Comparison of ENCODE assay signal across 15 cellular contexts in the genomic region with DNA sequence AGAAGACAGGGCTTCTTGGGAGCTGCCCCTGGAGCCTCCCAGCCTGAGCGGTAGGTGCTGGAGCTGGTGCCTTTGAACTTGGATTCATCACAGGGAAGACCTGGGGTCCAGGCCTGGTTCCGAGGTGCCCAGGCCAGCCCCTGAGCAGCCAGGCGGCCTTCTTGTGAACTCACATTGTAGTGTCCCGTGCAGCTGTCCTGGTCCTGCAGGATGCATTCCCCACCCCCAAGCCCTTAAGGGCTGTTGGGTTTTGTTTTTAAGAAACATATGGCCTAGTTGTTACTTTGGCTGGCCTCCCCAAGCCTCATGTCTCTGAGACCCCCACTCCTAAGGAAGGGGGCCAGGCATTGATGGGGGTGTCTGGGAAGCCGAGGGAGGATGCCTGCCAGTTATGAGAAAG.
DNase-seq lines count a peak whose midpoint lies in the region; ATAC-seq, FAIRE-seq and TF ChIP-seq lines count a peak whose summit lies in the region.
"Had no signal": no experiment of that assay in that cellular context is flagged by ENCODE, and none has a peak within 500 bp of the region (broad histone marks: within the 10 kb centered on the region; RNA-seq: fewer than 3 reads in every experiment).

No MANE protein-coding gene starts in this region.

- H3F3A ChIP-seq in OCI-LY1 (ENCODE audit: insufficient read depth, low read length) = no peaks in the 10 kb centered on the region

- POLR2A ChIA-PET in HepG2 (lab: Yijun Ruan, JAX) = no interaction called here

- intact Hi-C loops in HepG2 (cut with micrococcal nuclease; ENCODE audit: unreplicated experiment) = no loop called here

- H3K9ac ChIP-seq in OCI-LY1 (ENCODE audit: low read length) = peak overlapping the region; percentile 62
- no peak overlapping the region for H3K9ac ChIP-seq in parathyroid adenoma
- no peak overlapping the region for H3K9ac ChIP-seq in HepG2 (ENCODE audit: insufficient read depth, low read depth, low read length)

- TF ChIP-seq CTCF in OCI-LY1 (IDR thresholded peaks at IDR 0.05; ENCODE audit: low read length) (no peak), parathyroid adenoma (IDR thresholded peaks at IDR 0.05) (no peak), HepG2 (CRISPR knock-in tag; IDR thresholded peaks at IDR 0.05) (no peak)

- H2AFZ ChIP-seq in OCI-LY1 (ENCODE audit: low read length) (no peak overlapping the region), parathyroid adenoma (no peak overlapping the region), HepG2 (ENCODE audit: low read length) (no peak overlapping the region)

- H3K9me3 ChIP-seq in OCI-LY1 (ENCODE audit: low read length) (no peaks in the 10 kb centered on the region), esophagus (ENCODE audit: control insufficient read depth in 2 of 2, insufficient read depth in 1 of 2, low read depth in 1 of 2, low read length in 1 of 2) (no peaks in the 10 kb centered on the region), parathyroid adenoma (ENCODE audit: control insufficient read depth, low read length) (no peaks in the 10 kb centered on the region), HepG2 (ENCODE audit: low read length) (no peaks in the 10 kb centered on the region)
- H3K9me3 ChIP-seq: prostate gland had no signal

- no TSS peak for BruUV-seq in HepG2 (replicated peaks; lab: Mats Ljungman, UMichigan)

- 62 to 77% methylated on average over 5 of the region's 5 CpGs for WGBS in esophagus, 2 donors
- WGBS in HepG2 (ENCODE audit: low lambda C conversion rate) = 88% methylated on average over 1 of the region's 5 CpGs

- H3K4me2 ChIP-seq in OCI-LY1 (ENCODE audit: low read length) (peak overlapping the region; percentile 59), parathyroid adenoma (ENCODE audit: low read length) (no peak overlapping the region), HepG2 (ENCODE audit: low read depth, low read length) (no peak overlapping the region)

- FAIRE-seq in GM12892 (lab: Jason Lieb, UNC) (peak; percentile 9), HepG2 (lab: Jason Lieb, UNC) (no peak)
- FAIRE-seq: bronchial epithelial cell, endothelial cell of umbilical vein, G401.6, K562 had no signal

- H3K4me3 ChIP-seq in OCI-LY1 (ENCODE audit: low read depth, low read length, poor library complexity, severe bottlenecking) (peak overlapping the region; percentile 39), esophagus (ENCODE audit: low read depth in 1 of 2, low read length in 2 of 2) (no peak overlapping the region), parathyroid adenoma (ENCODE audit: low read depth, low read length) (no peak overlapping the region), HepG2 (replicated peaks in 1 of 3; ENCODE audit: insufficient read depth in 1 of 3, low read depth in 2 of 3, low read length in 3 of 3) (no peak overlapping the region)
- H3K4me3 ChIP-seq: K562, prostate gland had no signal

- no peaks in the 10 kb centered on the region for H3K27me3 ChIP-seq in OCI-LY1 (ENCODE audit: insufficient read depth, low read length)
- no peaks in the 10 kb centered on the region for H3K27me3 ChIP-seq in esophagus (ENCODE audit: control insufficient read depth in 1 of 2, insufficient read depth in 2 of 2, low read length in 2 of 2)
- H3K27me3 ChIP-seq in parathyroid adenoma (ENCODE audit: control insufficient read depth, insufficient read depth, low read length) = no peaks in the 10 kb centered on the region
- no peaks in the 10 kb centered on the region for H3K27me3 ChIP-seq in HepG2 (ENCODE audit: control insufficient read depth in 1 of 2, insufficient read depth in 2 of 2, low read length in 2 of 2)

- H3K4me1 ChIP-seq in OCI-LY1 (ENCODE audit: insufficient read depth, low read length, severe bottlenecking) (peaks cover 46% of the 10 kb centered on the region), esophagus (ENCODE audit: control insufficient read depth in 2 of 2, insufficient read depth in 2 of 2, low read length in 1 of 2) (peaks cover 17 to 23% of the 10 kb centered on the region in 2 donors), parathyroid adenoma (peaks cover 51% of the 10 kb centered on the region), HepG2 (ENCODE audit: insufficient read depth, low read length) (peaks cover 29% of the 10 kb centered on the region)

- H3K36me3 ChIP-seq in OCI-LY1 (ENCODE audit: insufficient read depth, low read length) (0 out of 2 replicates have a peak, but pooled peaks cover 5% of the 10 kb centered on the region), esophagus (ENCODE audit: control insufficient read depth in 2 of 2, insufficient read depth in 2 of 2, low read length in 1 of 2) (peaks cover 0 to 6% of the 10 kb centered on the region in 2 donors), parathyroid adenoma (ENCODE audit: control insufficient read depth, insufficient read depth, low read length) (no peaks in the 10 kb centered on the region), HepG2 (replicated peaks in 1 of 2; ENCODE audit: control insufficient read depth in 1 of 2, insufficient read depth in 2 of 2, low read length in 2 of 2) (peaks cover 0 to 11% of the 10 kb centered on the region in 2 experiments; a peak in 3 of 5 replicates)
- H3K36me3 ChIP-seq: prostate gland had no signal

- ATAC-seq in HepG2 (no peak), HG02970 (IDR thresholded peaks at IDR 0.05; ENCODE audit: low FRiP score, unreplicated experiment) (no peak), HG02885 (IDR thresholded peaks at IDR 0.05; ENCODE audit: poor library complexity, unreplicated experiment) (no peak)
- ATAC-seq: K562 had no signal

- in situ Hi-C loops in HepG2 (cut with HindIII; ENCODE audit: extremely low pct_ligation_motif_present, low pct_unique_long_range_greater_than_20kb) = no loop called here

- TF ChIP-seq EP300 in HepG2 (IDR thresholded peaks at IDR 0.05; ENCODE audit: low read depth in 2 of 2, low read length in 2 of 2) (no peak), HepG2 (CRISPR knock-in tag; IDR thresholded peaks at IDR 0.05; ENCODE audit: borderline replicate concordance) (no peak)

- TF ChIP-seq RAD21 in HepG2 (CRISPR knock-in tag; IDR thresholded peaks at IDR 0.05) = no peak

- H4K20me1 ChIP-seq in OCI-LY1 (ENCODE audit: insufficient read depth, low read length) (no peaks in the 10 kb centered on the region), HepG2 (ENCODE audit: insufficient read depth, low read length) (peaks cover 17% of the 10 kb centered on the region; the same call in 1 of the 2 replicates)

- H3K27ac ChIP-seq in OCI-LY1 (ENCODE audit: low read depth, low read length, poor library complexity, severe bottlenecking) = peak overlapping the region; percentile 91
- peak overlapping the region; percentile 40 to 43 for H3K27ac ChIP-seq in esophagus (ENCODE audit: low read depth in 2 of 2, low read length in 1 of 2)
- peak overlapping the region; percentile 72 for H3K27ac ChIP-seq in parathyroid adenoma
- H3K27ac ChIP-seq in HepG2 (ENCODE audit: extremely low read length, insufficient read depth, low read length) = no peak overlapping the region

- H3K9me2 ChIP-seq in OCI-LY1 (ENCODE audit: low read depth, low read length) = no peaks in the 10 kb centered on the region

- H3K79me2 ChIP-seq in OCI-LY1 (ENCODE audit: insufficient read depth, low read length) (no peaks in the 10 kb centered on the region), parathyroid adenoma (peaks cover 73% of the 10 kb centered on the region), HepG2 (ENCODE audit: insufficient read depth, low read length) (peaks cover 2% of the 10 kb centered on the region)

- DNase-seq in GM12892 (ENCODE audit: insufficient read length) = no peak
- no peak for DNase-seq in HK-2 (ENCODE audit: unreplicated experiment)
- no peak for DNase-seq in HepG2 (ENCODE audit: low spot score)
- DNase-seq: NCI-H187; stimulated activated CD4-positive, alpha-beta T cell treated with anti-CD3 and anti-CD28 coated beads, Interleukin-1b, Interleukin-23, amount 100 ng/mL, for 48 hours had no signal

- CTCF ChIA-PET in HepG2 (lab: Yijun Ruan, JAX; ENCODE audit: low intra/inter-chr PET ratio, low total read pairs) = no interaction called here

- TF ChIP-seq POLR2A in GM12892 (IDR thresholded peaks at IDR 0.05; ENCODE audit: low read depth, low read length) (no peak), HepG2 (IDR thresholded peaks at IDR 0.05; ENCODE audit: insufficient read depth in 1 of 2, low read depth in 2 of 2, low read length in 2 of 2) (no peak)

TF ChIP-seq in HepG2, 621 proteins besides CTCF, POLR2A, EP300 and RAD21 (continues in another document):
- TF ChIP-seq GATA4 (IDR thresholded peaks at IDR 0.05; ENCODE audit: borderline replicate concordance, low read depth) (no peak), SMAD9 (CRISPR knock-in tag; IDR thresholded peaks at IDR 0.05) (no peak), NFE2L1 (CRISPR knock-in tag; IDR thresholded peaks at IDR 0.05; ENCODE audit: borderline replicate concordance) (no peak), FOXO1 (CRISPR knock-in tag; IDR thresholded peaks at IDR 0.05) (no peak), NCOA1 (CRISPR knock-in tag; IDR thresholded peaks at IDR 0.05) (no peak), ZNF790 (CRISPR knock-in tag; IDR thresholded peaks at IDR 0.05; ENCODE audit: borderline replicate concordance) (no peak), ZBTB38 (CRISPR knock-in tag; IDR thresholded peaks at IDR 0.05) (no peak), KLF6 (CRISPR knock-in tag; IDR thresholded peaks at IDR 0.05) (no peak)
- TF ChIP-seq, protein P1, sequence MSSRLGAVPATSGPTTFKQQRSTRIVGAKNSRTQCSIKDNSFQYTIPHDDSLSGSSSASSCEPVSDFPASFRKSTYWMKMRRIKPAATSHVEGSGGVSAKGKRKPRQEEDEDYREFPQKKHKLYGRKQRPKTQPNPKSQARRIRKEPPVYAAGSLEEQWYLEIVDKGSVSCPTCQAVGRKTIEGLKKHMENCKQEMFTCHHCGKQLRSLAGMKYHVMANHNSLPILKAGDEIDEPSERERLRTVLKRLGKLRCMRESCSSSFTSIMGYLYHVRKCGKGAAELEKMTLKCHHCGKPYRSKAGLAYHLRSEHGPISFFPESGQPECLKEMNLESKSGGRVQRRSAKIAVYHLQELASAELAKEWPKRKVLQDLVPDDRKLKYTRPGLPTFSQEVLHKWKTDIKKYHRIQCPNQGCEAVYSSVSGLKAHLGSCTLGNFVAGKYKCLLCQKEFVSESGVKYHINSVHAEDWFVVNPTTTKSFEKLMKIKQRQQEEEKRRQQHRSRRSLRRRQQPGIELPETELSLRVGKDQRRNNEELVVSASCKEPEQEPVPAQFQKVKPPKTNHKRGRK (CRISPR knock-in tag; IDR thresholded peaks at IDR 0.05) = no peak
